In the genomic region with DNA sequence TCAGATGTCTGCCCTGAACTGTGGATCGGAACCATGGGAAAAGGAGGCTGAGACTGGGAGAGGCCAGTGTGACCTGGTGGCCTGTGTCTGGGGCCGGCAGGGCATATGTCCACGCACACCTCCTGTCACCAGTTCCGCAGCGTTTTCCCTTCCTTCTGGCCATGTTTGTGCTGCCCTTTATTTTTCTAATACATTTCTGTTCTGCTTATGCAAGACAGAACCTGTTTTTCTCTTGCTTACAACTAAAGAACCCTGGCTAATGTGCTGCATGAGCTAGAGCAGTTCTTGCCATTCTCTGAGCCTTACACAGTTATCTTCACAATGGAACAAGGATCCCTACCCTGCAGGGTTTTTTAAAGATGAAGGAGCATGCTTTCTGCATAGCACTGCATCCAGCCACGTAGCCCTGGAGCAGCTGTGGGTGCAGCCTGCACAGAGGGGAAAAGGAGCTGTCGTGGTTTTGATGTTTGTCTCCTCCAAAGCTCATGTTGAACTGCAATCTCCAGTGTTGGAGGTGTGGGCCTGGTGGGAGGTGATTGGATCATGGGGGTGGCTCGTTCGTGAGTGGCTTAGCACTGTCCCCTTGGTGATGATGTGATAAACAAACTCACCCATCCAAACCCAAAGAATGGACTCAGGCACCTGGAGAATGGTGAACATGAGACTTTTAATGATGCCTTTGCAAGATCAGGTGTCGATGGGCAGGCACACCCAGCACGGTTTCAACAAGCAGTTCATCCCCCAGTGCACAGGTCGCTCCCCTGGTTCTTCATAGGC, we compare ENCODE assay signal across 23 cellular contexts.
"Had no signal": no experiment of that assay in that cellular context is flagged by ENCODE, and none has a peak within 500 bp of the region (broad histone marks: within the 10 kb centered on the region; RNA-seq: fewer than 3 reads in every experiment).

No MANE protein-coding gene starts in this region.

- H3K36me3 ChIP-seq: adrenal gland, breast epithelium, stomach had no signal

- H3K4me2 ChIP-seq: smooth muscle cell had no signal

- ATAC-seq: activated CD4-positive, CD25-positive, alpha-beta regulatory T cell treated with anti-CD3 and anti-CD28 coated beads, Interleukin-2, amount 50 U/mL, for 24 hours; activated CD8-positive, alpha-beta T cell treated with anti-CD3 and anti-CD28 coated beads, Interleukin-2, amount 10 ng/mL, durations not matched to agents 7 days and 5 days; activated naive CD4-positive, alpha-beta T cell treated with anti-CD3 and anti-CD28 coated beads, Interleukin-2, amount 50 U/mL, for 72 hours; activated T-cell treated with anti-CD3 and anti-CD28 coated beads, Interleukin-2, amount 50 U/mL, for 4 hours; psoas muscle; right cardiac atrium; stimulated activated effector memory CD8-positive, alpha-beta T cell treated with anti-CD3 and anti-CD28 coated beads, Interleukin-12 subunit alpha, Interleukin-12 subunit beta, amount 100 ng/mL, for 72 hours had no signal

- H3K36me3 Mint-ChIP-seq: mesothelial cell of epicardium; stimulated activated effector memory CD8-positive, alpha-beta T cell treated with anti-CD3 and anti-CD28 coated beads, Interleukin-12 subunit alpha, Interleukin-12 subunit beta, amount 100 ng/mL, for 72 hours; type B pancreatic cell had no signal

- H3K27me3 Mint-ChIP-seq: activated CD4-positive, alpha-beta T cell treated with anti-CD3 and anti-CD28 coated beads, Interleukin-2, amount 10 ng/mL, durations not matched to agents 7 days and 5 days had no signal

- H3K4me3 Mint-ChIP-seq: activated CD4-positive, alpha-beta T cell treated with anti-CD3 and anti-CD28 coated beads, Interleukin-2, amount 10 ng/mL, durations not matched to agents 7 days and 5 days; activated CD8-positive, alpha-beta T cell treated with anti-CD3 and anti-CD28 coated beads, Interleukin-2, amount 10 ng/mL, durations not matched to agents 7 days and 5 days; activated T-cell treated with anti-CD3 and anti-CD28 coated beads, Interleukin-2, amount 50 U/mL, for 4 hours; mesothelial cell of epicardium; nephron; stimulated activated effector memory CD8-positive, alpha-beta T cell treated with anti-CD3 and anti-CD28 coated beads, Interleukin-12 subunit alpha, Interleukin-12 subunit beta, amount 100 ng/mL, for 72 hours; T-helper 1 cell treated with Interleukin-12 subunit alpha and Interleukin-12 subunit beta and Interleukin-4 antibody, amounts not matched to agents 30 μg/mL and 1 μg/mL, for 36 hours; type B pancreatic cell had no signal

- H3K4me1 ChIP-seq: adrenal gland, breast epithelium, psoas muscle had no signal

- H3K9me3 ChIP-seq: adrenal gland, breast epithelium, psoas muscle had no signal

- H3K27me3 ChIP-seq: adrenal gland, breast epithelium had no signal

- DNase-seq: activated CD4-positive, alpha-beta T cell treated with anti-CD3 and anti-CD28 coated beads, Interleukin-2, amount 10 ng/mL, durations not matched to agents 7 days and 5 days; activated CD8-positive, alpha-beta memory T cell treated with anti-CD3 and anti-CD28 coated beads, Interleukin-2, amount 50 U/mL, for 4 hours; activated CD8-positive, alpha-beta T cell treated with anti-CD3 and anti-CD28 coated beads, Interleukin-2, amount 10 ng/mL, durations not matched to agents 7 days and 5 days; activated gamma-delta T cell; activated T-cell treated with anti-CD3 and anti-CD28 coated beads, Interleukin-2, amount 50 U/mL, for 4 hours; adrenal gland; cortex of kidney; erythroblast; foreskin melanocyte; occipital lobe; right cardiac atrium; stimulated activated CD4-positive, alpha-beta T cell treated with anti-CD3 and anti-CD28 coated beads, Interleukin-4, amount 100 ng/mL, for 24 hours had no signal

- H3K27ac Mint-ChIP-seq: activated CD4-positive, alpha-beta T cell treated with anti-CD3 and anti-CD28 coated beads, Interleukin-2, amount 10 ng/mL, durations not matched to agents 7 days and 5 days; activated CD8-positive, alpha-beta T cell treated with anti-CD3 and anti-CD28 coated beads, Interleukin-2, amount 10 ng/mL, durations not matched to agents 7 days and 5 days; activated naive CD4-positive, alpha-beta T cell treated with anti-CD3 and anti-CD28 coated beads, Interleukin-2, amount 50 U/mL, for 72 hours; mesothelial cell of epicardium; stimulated activated effector memory CD8-positive, alpha-beta T cell treated with anti-CD3 and anti-CD28 coated beads, Interleukin-12 subunit alpha, Interleukin-12 subunit beta, amount 100 ng/mL, for 72 hours; T-helper 1 cell treated with Interleukin-12 subunit alpha and Interleukin-12 subunit beta and Interleukin-4 antibody, amounts not matched to agents 30 μg/mL and 1 μg/mL, for 36 hours; type B pancreatic cell had no signal

- H3K4me1 Mint-ChIP-seq: activated CD4-positive, alpha-beta T cell treated with anti-CD3 and anti-CD28 coated beads, Interleukin-2, amount 10 ng/mL, durations not matched to agents 7 days and 5 days; stimulated activated effector memory CD8-positive, alpha-beta T cell treated with anti-CD3 and anti-CD28 coated beads, Interleukin-12 subunit alpha, Interleukin-12 subunit beta, amount 100 ng/mL, for 72 hours had no signal

- H3K27ac ChIP-seq: adrenal gland, breast epithelium, psoas muscle, stomach had no signal

- H3K4me3 ChIP-seq: adrenal gland, breast epithelium, psoas muscle, smooth muscle cell, stomach had no signal

- H3K9me3 Mint-ChIP-seq: type B pancreatic cell had no signal
